In genomic region chr9:120818595-120818994, GRCh38 we compare ENCODE assay signal across 20 cellular contexts.
"Had no signal": no experiment of that assay in that cellular context is flagged by ENCODE, and none has a peak within 500 bp of the region (broad histone marks: within the 10 kb centered on the region; RNA-seq: fewer than 3 reads in every experiment).

No MANE protein-coding gene starts in this region.

- H3K27ac ChIP-seq: brain microvascular endothelial cell, cardiac muscle cell, Peyer's patch, SJSA1 had no signal

- H3K9me3 Mint-ChIP-seq: activated naive CD4-positive, alpha-beta T cell treated with anti-CD3 and anti-CD28 coated beads, Interleukin-2, amount 50 U/mL, for 72 hours; WTC11 had no signal

- H3K9me3 ChIP-seq: Peyer's patch, SJSA1 had no signal

- DNase-seq: activated CD4-positive, alpha-beta T cell treated with anti-CD3 and anti-CD28 coated beads for 48 hours; activated CD4-positive, alpha-beta T cell treated with anti-CD3 and anti-CD28 coated beads, Interleukin-2, amount 50 U/mL, for 4 hours; activated CD4-positive, CD25-positive, alpha-beta regulatory T cell treated with anti-CD3 and anti-CD28 coated beads, Interleukin-2, amount 50 U/mL, for 72 hours; activated CD8-positive, alpha-beta T cell treated with anti-CD3 and anti-CD28 coated beads, Interleukin-2, amount 10 ng/mL, durations not matched to agents 7 days and 5 days; activated T-cell treated with anti-CD3 and anti-CD28 coated beads, Interleukin-2, amount 50 U/mL, for 48 hours; brain microvascular endothelial cell; Kasumi-1; NCI-H1105 treated with DMSO at 0.1 percent for 48 hours; NCI-H1436 treated with DMSO at 0.1 percent for 48 hours; NCI-H187; NCI-H2081; NCI-H510A treated with DMSO at 0.1 percent for 48 hours; Peyer's patch; SHP77; SW 1271 had no signal

- H3K4me3 ChIP-seq: cardiac muscle cell, Peyer's patch, SJSA1 had no signal

- H3K4me1 ChIP-seq: Peyer's patch, SJSA1 had no signal

- ATAC-seq: activated CD8-positive, alpha-beta T cell treated with anti-CD3 and anti-CD28 coated beads, Interleukin-2, amount 10 ng/mL, durations not matched to agents 7 days and 5 days; activated naive CD4-positive, alpha-beta T cell treated with anti-CD3 and anti-CD28 coated beads, Interleukin-2, amount 50 U/mL, for 72 hours; SK-N-SH treated with all-trans-retinoic acid at 6 μM for 48 hours; WTC11 had no signal

- H3K4me3 Mint-ChIP-seq: activated CD8-positive, alpha-beta T cell treated with anti-CD3 and anti-CD28 coated beads, Interleukin-2, amount 10 ng/mL, durations not matched to agents 7 days and 5 days; WTC11 had no signal

- H3K4me1 Mint-ChIP-seq: WTC11 had no signal

- H3K27me3 ChIP-seq: brain microvascular endothelial cell, cardiac muscle cell, Peyer's patch, SJSA1 had no signal

- H3K27ac Mint-ChIP-seq: activated CD8-positive, alpha-beta T cell treated with anti-CD3 and anti-CD28 coated beads, Interleukin-2, amount 10 ng/mL, durations not matched to agents 7 days and 5 days; activated naive CD4-positive, alpha-beta T cell treated with anti-CD3 and anti-CD28 coated beads, Interleukin-2, amount 50 U/mL, for 72 hours; WTC11 had no signal
